Comparison of ENCODE assay signal across 1 cellular context in genomic region chr6:34565722-34566137, GRCh38.
TF ChIP-seq lines count a peak whose summit lies in the region.

No MANE protein-coding gene starts in this region.

TF ChIP-seq in H1, 55 proteins besides CTCF, POLR2A, EP300 and RAD21:
- TF ChIP-seq CEBPB (IDR thresholded peaks at IDR 0.05; ENCODE audit: low read depth, low read length) (no peak), ZNF274 (IDR thresholded peaks at IDR 0.05; ENCODE audit: borderline replicate concordance, extremely low read depth, low read length) (no peak), TCF12 (IDR thresholded peaks at IDR 0.05; ENCODE audit: low read depth, low read length) (no peak), EGR1 (IDR thresholded peaks at IDR 0.05; ENCODE audit: borderline replicate concordance, low read depth, low read length) (no peak), GABPA (IDR thresholded peaks at IDR 0.05; ENCODE audit: borderline replicate concordance, insufficient read depth, low read length) (no peak), CHD1 (IDR thresholded peaks at IDR 0.05; ENCODE audit: low read depth, low read length) (no peak), SIX5 (IDR thresholded peaks at IDR 0.05; ENCODE audit: low read depth, low read length) (no peak), JUN (IDR thresholded peaks at IDR 0.05; ENCODE audit: low read depth, low read length) (no peak), CREB1 (IDR thresholded peaks at IDR 0.05) (no peak), SRF (IDR thresholded peaks at IDR 0.05; ENCODE audit: low read depth, low read length) (no peak), RNF2 (IDR thresholded peaks at IDR 0.05; ENCODE audit: borderline replicate concordance, low read depth, low read length, missing control alignments, poor library complexity, severe bottlenecking) (no peak), YY1 (IDR thresholded peaks at IDR 0.05; ENCODE audit: low read depth, low read length) (no peak), HDAC2 (IDR thresholded peaks at IDR 0.05; ENCODE audit: borderline replicate concordance in 1 of 2, low read depth in 2 of 2, low read length in 2 of 2) (no peak), SP4 (IDR thresholded peaks at IDR 0.05; ENCODE audit: low read length) (no peak), POLR2AphosphoS5 (IDR thresholded peaks at IDR 0.05; ENCODE audit: low read depth, low read length) (no peak), ATF3 (IDR thresholded peaks at IDR 0.05; ENCODE audit: insufficient read depth, low read depth, low read length) (no peak)
